8 cellular contexts compared by ENCODE assay signal in genomic region chr11:30322162-30322561, GRCh38. TPM values are rescaled to one million over a fixed set of nuclear protein-coding genes. Genes with fewer than 3 reads are reported as not detected.
DNase-seq lines count a peak whose midpoint lies in the region; ATAC-seq lines count a peak whose summit lies in the region.

No MANE protein-coding gene starts in this region.

- H3K27ac ChIP-seq in iPS-18a (ENCODE audit: low read length) (no peak overlapping the region), subcutaneous abdominal adipose tissue (ENCODE audit: low read depth, low read length) (no peak overlapping the region)

- no peak for DNase-seq in activated T-cell treated with anti-CD3 and anti-CD28 coated beads, Interleukin-2, amount 50 U/mL, for 72 hours
- DNase-seq in activated T-cell treated with anti-CD3 and anti-CD28 coated beads, Interleukin-2, amount 50 U/mL, for 1 hour: no peak
- DNase-seq in T-helper 17 cell: no peak
- DNase-seq in NK-92 (lab: John Stamatoyannopoulos, UW; ENCODE audit: unreplicated experiment): no peak

- H3K9ac ChIP-seq in iPS-18a (ENCODE audit: low read length) (no peak overlapping the region), subcutaneous abdominal adipose tissue (ENCODE audit: low read length in 5 of 5) (peak overlapping the region in 1 of 5 donors; percentile 95)

- H3K36me3 ChIP-seq in iPS-18a (ENCODE audit: control insufficient read depth, low read depth, low read length) (peaks cover 4% of the 10 kb centered on the region), subcutaneous abdominal adipose tissue (ENCODE audit: control insufficient read depth in 5 of 5, insufficient read depth in 5 of 5, low read length in 5 of 5) (no peaks in the 10 kb centered on the region)

- peak overlapping the region; percentile 90 for H3K27ac Mint-ChIP-seq in activated T-cell treated with anti-CD3 and anti-CD28 coated beads, Interleukin-2, amount 50 U/mL, for 72 hours
- H3K27ac Mint-ChIP-seq in T-helper 17 cell: peak overlapping the region; percentile 98

- H3K4me1 ChIP-seq in iPS-18a (ENCODE audit: control insufficient read depth, low read depth, low read length) (peaks cover 9% of the 10 kb centered on the region), subcutaneous abdominal adipose tissue (ENCODE audit: control insufficient read depth in 5 of 5, insufficient read depth in 5 of 5, low read length in 5 of 5) (peaks cover 0 to 35% (median 33%) of the 10 kb centered on the region in 5 donors)

- H3K9me3 Mint-ChIP-seq in activated T-cell treated with anti-CD3 and anti-CD28 coated beads, Interleukin-2, amount 50 U/mL, for 72 hours: no peaks in the 10 kb centered on the region

- ATAC-seq in activated T-cell treated with anti-CD3 and anti-CD28 coated beads, Interleukin-2, amount 50 U/mL, for 72 hours (replicated peaks in 1 of 2): no peak
- ATAC-seq in T-helper 17 cell (no peak), HG03159 (IDR thresholded peaks at IDR 0.05; ENCODE audit: unreplicated experiment) (no peak), GM21447 (IDR thresholded peaks at IDR 0.05; ENCODE audit: unreplicated experiment) (no peak)

- peaks cover 49% of the 10 kb centered on the region for H3K4me1 Mint-ChIP-seq in activated T-cell treated with anti-CD3 and anti-CD28 coated beads, Interleukin-2, amount 50 U/mL, for 72 hours (ENCODE audit: low read depth)
- peaks cover 33% of the 10 kb centered on the region for H3K4me1 Mint-ChIP-seq in T-helper 17 cell

- peak overlapping the region; percentile 95 to 99 for H3K4me3 Mint-ChIP-seq in activated T-cell treated with anti-CD3 and anti-CD28 coated beads, Interleukin-2, amount 50 U/mL, for 72 hours
- H3K4me3 Mint-ChIP-seq in T-helper 17 cell: peak overlapping the region; percentile 16

- H3K4me3 ChIP-seq in iPS-18a (ENCODE audit: low read length) (peak overlapping the region; percentile 81), subcutaneous abdominal adipose tissue (ENCODE audit: low read depth in 1 of 5, low read length in 5 of 5) (peak overlapping the region; percentile 80 to 89 (median 88))

- no peaks in the 10 kb centered on the region for H3K27me3 ChIP-seq in iPS-18a (ENCODE audit: control insufficient read depth, insufficient read depth, low read length)
- peaks cover 0 to 6% (median 0%) of the 10 kb centered on the region in 5 donors for H3K27me3 ChIP-seq in subcutaneous abdominal adipose tissue (ENCODE audit: control insufficient read depth in 5 of 5, insufficient read depth in 4 of 5, low read length in 5 of 5)

- H3K9me3 ChIP-seq in T-helper 17 cell (ENCODE audit: control insufficient read depth, low read length, poor library complexity, severe bottlenecking) (no peaks in the 10 kb centered on the region), iPS-18a (ENCODE audit: control insufficient read depth, low read depth, low read length) (no peaks in the 10 kb centered on the region), subcutaneous abdominal adipose tissue (ENCODE audit: control insufficient read depth in 5 of 5, low read length in 5 of 5) (no peaks in the 10 kb centered on the region)

- H3K27me3 Mint-ChIP-seq in activated T-cell treated with anti-CD3 and anti-CD28 coated beads, Interleukin-2, amount 50 U/mL, for 72 hours (ENCODE audit: low read depth): peaks cover 20% of the 10 kb centered on the region
- peaks cover 25% of the 10 kb centered on the region for H3K27me3 Mint-ChIP-seq in T-helper 17 cell

- peaks cover 0 to 9% of the 10 kb centered on the region in 2 donors for H3K36me3 Mint-ChIP-seq in activated T-cell treated with anti-CD3 and anti-CD28 coated beads, Interleukin-2, amount 50 U/mL, for 72 hours (ENCODE audit: insufficient read depth in 2 of 2)
- H3K36me3 Mint-ChIP-seq in T-helper 17 cell (ENCODE audit: low read depth): peaks cover 6% of the 10 kb centered on the region

RNA-seq across cellular contexts. Expression of gene ARL14EP, which starts 0.7 kb away (rescaled TPM):
- total RNA-seq in activated T-cell treated with anti-CD3 and anti-CD28 coated beads, Interleukin-2, amount 50 U/mL, for 72 hours: 10 to 100 TPM; 31.4 to 40.8 TPM
- 10 to 100 TPM; 28.4 to 34.1 TPM for total RNA-seq in T-helper 17 cell
